Comparison of ENCODE assay signal across 31 cellular contexts in genomic region chr18:25862881-25863600, GRCh38.
DNase-seq lines count a peak whose midpoint lies in the region; ATAC-seq, FAIRE-seq and TF ChIP-seq lines count a peak whose summit lies in the region.
"Had no signal": no experiment of that assay in that cellular context is flagged by ENCODE, and none has a peak within 500 bp of the region (broad histone marks: within the 10 kb centered on the region; RNA-seq: fewer than 3 reads in every experiment).

No MANE protein-coding gene starts in this region.

- FAIRE-seq in GM12892 (lab: Jason Lieb, UNC): no peak
- FAIRE-seq: GM19239 had no signal

- H3K9ac ChIP-seq in skeletal muscle satellite cell (ENCODE audit: low read depth, low read length): no peak overlapping the region

- H3K9me3 ChIP-seq in skeletal muscle satellite cell (replicated peaks; ENCODE audit: low read length) (no peaks in the 10 kb centered on the region), lower lobe of right lung (no peaks in the 10 kb centered on the region)
- H3K9me3 ChIP-seq: heart left ventricle, SJSA1 had no signal

- H3K36me3 ChIP-seq in skeletal muscle satellite cell (ENCODE audit: insufficient read depth, low read length) (no peaks in the 10 kb centered on the region), lower lobe of right lung (no peaks in the 10 kb centered on the region)
- H3K36me3 ChIP-seq: cardiac muscle cell, heart left ventricle, SJSA1 had no signal

- H3K4me3 ChIP-seq in skeletal muscle satellite cell (ENCODE audit: low read length): no peak overlapping the region
- no peak overlapping the region for H3K4me3 ChIP-seq in lower lobe of right lung
- H3K4me3 ChIP-seq: cardiac muscle cell, coronary artery, heart left ventricle, SJSA1 had no signal

- peak overlapping the region; percentile 18 for H3K4me2 ChIP-seq in skeletal muscle satellite cell (ENCODE audit: low read length)

- H3K27ac ChIP-seq in lower lobe of right lung: no peak overlapping the region
- H3K27ac ChIP-seq: coronary artery, heart left ventricle, SJSA1 had no signal

- H3K4me1 ChIP-seq in skeletal muscle satellite cell (ENCODE audit: control insufficient read depth, insufficient read depth, low read length) (no peaks in the 10 kb centered on the region), lower lobe of right lung (no peaks in the 10 kb centered on the region)
- H3K4me1 ChIP-seq: heart left ventricle, SJSA1 had no signal

- intact Hi-C loops in lower lobe of right lung (cut with DNase I): no loop called here

- TF ChIP-seq POLR2A in GM12892 (IDR thresholded peaks at IDR 0.05; ENCODE audit: low read depth, low read length): no peak

- in situ Hi-C loops in SK-MEL-5 (cut with HindIII; ENCODE audit: low pct_unique_long_range_greater_than_20kb, low sequenced_read_pairs): no loop called here

- peak; percentile 12 for DNase-seq in GM04503 (ENCODE audit: low read depth)
- DNase-seq in SK-MEL-5 (ENCODE audit: low read depth, low spot score): peak; percentile 52
- DNase-seq in fibroblast of peridontal ligament (ENCODE audit: extremely low read depth): peak; percentile 53
- DNase-seq in GM12892 (ENCODE audit: insufficient read length): no peak
- no peak for DNase-seq in NCI-H2107 (lab: John Stamatoyannopoulos, UW)
- DNase-seq in lower lobe of right lung: no peak
- DNase-seq: activated B cell treated with CpG ODN at 0.5 μM for 24 hours; activated effector memory CD4-positive, alpha-beta T cell treated with anti-CD3 and anti-CD28 coated beads, Interleukin-2, amount 50 U/mL, for 16 hours; activated T-cell treated with anti-CD3 and anti-CD28 coated beads, Interleukin-2, amount 50 U/mL, for 24 hours; anterior cingulate cortex; Calu3; DMS79; effector memory CD4-positive, alpha-beta T cell; GDM1; HCEC 1CT; heart left ventricle; IMR-90; islet precursor cell; natural killer cell; NCI-H1048; NCI-H1694; NCI-H446; occipital lobe; substantia nigra had no signal

- ATAC-seq in GM21529 (IDR thresholded peaks at IDR 0.05; ENCODE audit: unreplicated experiment): no peak
- no peak for ATAC-seq in lower lobe of right lung
- ATAC-seq: heart left ventricle; natural killer cell; stimulated activated memory B cell treated with anti-CD40 and anti-IgM and Interleukin-4, amounts not matched to agents 10 μg/mL and 1 μg/mL and 100 μg/mL, for 72 hours had no signal

- H3K27me3 ChIP-seq in skeletal muscle satellite cell (ENCODE audit: control insufficient read depth, insufficient read depth, low read length) (peaks cover 16% of the 10 kb centered on the region), lower lobe of right lung (ENCODE audit: low read depth) (no peaks in the 10 kb centered on the region)
- H3K27me3 ChIP-seq: cardiac muscle cell, SJSA1 had no signal

- TF ChIP-seq CTCF in lower lobe of right lung (IDR thresholded peaks at IDR 0.05): no peak

Comparison
In these comparisons a context has a peak if more than half of its experiments do, and no peak if none do; other contexts are left out.
1. DNase-seq: peak in GM04503 (single experiment), SK-MEL-5 (single experiment) and fibroblast of peridontal ligament (single experiment); none in GM12892 (single experiment), NCI-H2107 (single experiment) and lower lobe of right lung (single experiment).